ENCODE assay signal across 11 cellular contexts in genomic region chr17:8160741-8161221, GRCh38. TPM values are rescaled to one million over a fixed set of nuclear protein-coding genes. Genes with fewer than 3 reads are reported as not detected.
DNase-seq lines count a peak whose midpoint lies in the region; ATAC-seq and TF ChIP-seq lines count a peak whose summit lies in the region.
"Had no signal": no experiment of that assay in that cellular context is flagged by ENCODE, and none has a peak within 500 bp of the region (broad histone marks: within the 10 kb centered on the region; RNA-seq: fewer than 3 reads in every experiment).

No MANE protein-coding gene starts in this region.

- H3K9ac ChIP-seq in colonic mucosa (ENCODE audit: low read depth in 2 of 2, low read length in 2 of 2), result peak overlapping the region; percentile 53 to 98

- peak overlapping the region in 6 of 8 donors; percentile 83 to 93 (median 90) for H3K4me3 Mint-ChIP-seq in naive B cell

- peaks cover 0 to 5% of the 10 kb centered on the region in 2 donors for H3K36me3 Mint-ChIP-seq in naive B cell

- no peak for TF ChIP-seq CTCF in colonic mucosa (IDR thresholded peaks at IDR 0.05)
- no peak for TF ChIP-seq CTCF in upper lobe of right lung (IDR thresholded peaks at IDR 0.05)

- H3K27ac ChIP-seq in colonic mucosa (peak overlapping the region; percentile 98), upper lobe of right lung (peak overlapping the region; percentile 17)

- peak; percentile 25 for DNase-seq in Right ventricle myocardium inferior (ENCODE audit: missing footprints)
- no peak for DNase-seq in left cardiac atrium
- DNase-seq in colonic mucosa, result no peak
- no peak for DNase-seq in naive B cell
- DNase-seq in upper lobe of right lung, result peak; percentile 43
- no peak for DNase-seq in epidermal melanocyte (ENCODE audit: insufficient read length, low spot score)
- DNase-seq in DMS 273 (lab: John Stamatoyannopoulos, UW; ENCODE audit: unreplicated experiment), result no peak
- DNase-seq: DMS79; stimulated activated naive CD4-positive, alpha-beta T cell treated with Interleukin-2 at 50 U/mL for 16 hours had no signal

- no peak for ATAC-seq in Right ventricle myocardium inferior
- ATAC-seq in left cardiac atrium, result no peak
- ATAC-seq in naive B cell (ENCODE audit: low read depth in 2 of 2), result no peak
- ATAC-seq in upper lobe of right lung, result no peak
- ATAC-seq in GM19452 (IDR thresholded peaks at IDR 0.05; ENCODE audit: unreplicated experiment), result no peak

- H3K27me3 ChIP-seq in colonic mucosa (no peaks in the 10 kb centered on the region), upper lobe of right lung (no peaks in the 10 kb centered on the region)

- no peaks in the 10 kb centered on the region for H3K27me3 Mint-ChIP-seq in naive B cell

- no peaks in the 10 kb centered on the region for H3K9me3 Mint-ChIP-seq in naive B cell

- peaks cover 22% of the 10 kb centered on the region for H3K4me1 ChIP-seq in colonic mucosa
- peaks cover 52% of the 10 kb centered on the region for H3K4me1 ChIP-seq in upper lobe of right lung

- H3K36me3 ChIP-seq in colonic mucosa (no peaks in the 10 kb centered on the region), upper lobe of right lung (peaks cover 27% of the 10 kb centered on the region)

- H3K4me3 ChIP-seq in colonic mucosa, result no peak overlapping the region
- H3K4me3 ChIP-seq in upper lobe of right lung, result peak overlapping the region; percentile 96

- intact Hi-C loops in Right ventricle myocardium inferior (cut with DNase I) (no loop called here), left cardiac atrium (cut with DNase I) (no loop called here), colonic mucosa (cut with DNase I) (no loop called here), upper lobe of right lung (cut with DNase I) (no loop called here)

- H3K9me3 ChIP-seq in colonic mucosa (no peaks in the 10 kb centered on the region), upper lobe of right lung (no peaks in the 10 kb centered on the region)

- peaks cover 46 to 60% (median 53%) of the 10 kb centered on the region in 3 donors for H3K4me1 Mint-ChIP-seq in naive B cell

- peak overlapping the region in 5 of 6 donors; percentile 64 to 93 (median 91) for H3K27ac Mint-ChIP-seq in naive B cell

RNA-seq across cellular contexts. Expression of gene VAMP2, which starts 2.0 kb away (rescaled TPM):
- 56.6 TPM for total RNA-seq in Right ventricle myocardium inferior
- 10 to 100 TPM; 59.1 to 72.3 TPM for total RNA-seq in left cardiac atrium
- total RNA-seq in colonic mucosa, result 10 to 100 TPM; 34.0 to 38.8 TPM
- polyA plus RNA-seq in naive B cell (ENCODE audit: low read depth in 6 of 6), result 10 to 100 TPM; 37.8 to 89.1 (median 65.9) TPM
- total RNA-seq in upper lobe of right lung, result 78.1 TPM

RNA-seq across cellular contexts. Expression of gene PER1, which starts 8.6 kb away (rescaled TPM):
- total RNA-seq in Right ventricle myocardium inferior (124 TPM), left cardiac atrium (100 to 1,000 TPM; 125 to 134 TPM), colonic mucosa (10 to 100 TPM; 19.7 to 43.6 TPM), upper lobe of right lung (350 TPM)
- 10 to 100 TPM in 5 of 6 donors, 1 to 10 TPM in 1; 4.5 to 20.9 (median 13.5) TPM for polyA plus RNA-seq in naive B cell (ENCODE audit: low read depth in 6 of 6)

RNA-seq across cellular contexts. Expression of gene TMEM107, which starts 15.4 kb away (rescaled TPM):
- total RNA-seq in Right ventricle myocardium inferior (6.7 TPM), left cardiac atrium (1 to 10 TPM; 6.8 to 8.0 TPM), colonic mucosa (10 to 100 TPM; 13.2 to 17.0 TPM), upper lobe of right lung (9.3 TPM)
- polyA plus RNA-seq in naive B cell (ENCODE audit: low read depth in 6 of 6), result 10 to 100 TPM; 29.9 to 42.3 (median 34.7) TPM

RNA-seq across cellular contexts. Expression of gene BORCS6, which starts 29.2 kb away (rescaled TPM):
- total RNA-seq in Right ventricle myocardium inferior (9.2 TPM), left cardiac atrium (1 to 10 TPM; 5.8 to 8.9 TPM), colonic mucosa (10 to 100 TPM; 11.7 to 12.4 TPM), upper lobe of right lung (7.8 TPM)
- 10 to 100 TPM; 14.8 to 24.2 (median 20.4) TPM for polyA plus RNA-seq in naive B cell (ENCODE audit: low read depth in 6 of 6)

RNA-seq across cellular contexts. Expression of gene HES7, which starts 36.9 kb away (rescaled TPM):
- not detected for total RNA-seq in Right ventricle myocardium inferior
- under 1 TPM; 0.38 to 0.47 TPM for total RNA-seq in left cardiac atrium
- total RNA-seq in colonic mucosa, result not detected
- polyA plus RNA-seq in naive B cell (ENCODE audit: low read depth in 6 of 6), result not detected
- not detected for total RNA-seq in upper lobe of right lung
- total RNA-seq: mononuclear cell had no signal

Comparison
In these comparisons a context has a peak if more than half of its experiments do, and no peak if none do; other contexts are left out.
1. DNase-seq: peak in Right ventricle myocardium inferior (single experiment) and upper lobe of right lung (single experiment); none in left cardiac atrium (single experiment), colonic mucosa (single experiment), naive B cell (single experiment), epidermal melanocyte (single experiment) and DMS 273 (single experiment).